ENCODE assay signal across 16 cellular contexts in genomic region chr3:187624588-187624987, GRCh38. TPM values are rescaled to one million over a fixed set of nuclear protein-coding genes. Genes with fewer than 3 reads are reported as not detected.
DNase-seq lines count a peak whose midpoint lies in the region; FAIRE-seq and TF ChIP-seq lines count a peak whose summit lies in the region.
"Had no signal": no experiment of that assay in that cellular context is flagged by ENCODE, and none has a peak within 500 bp of the region (broad histone marks: within the 10 kb centered on the region; RNA-seq: fewer than 3 reads in every experiment).

No MANE protein-coding gene starts in this region.

- H3K36me3 Mint-ChIP-seq in astrocyte (ENCODE audit: low read depth, unreplicated experiment) (no peaks in the 10 kb centered on the region), H9 (ENCODE audit: insufficient read depth in 1 of 3, low read depth in 3 of 3) (peaks cover 0 to 1% (median 0%) of the 10 kb centered on the region in 3 experiments; a peak in 1 of 7 replicates)
- H3K36me3 Mint-ChIP-seq: CD4-positive, alpha-beta memory T cell had no signal

- no peak overlapping the region for H2BK20ac ChIP-seq in H9 (ENCODE audit: low read depth, low read length, poor library complexity, severe bottlenecking)

- H4K20me1 ChIP-seq in astrocyte (ENCODE audit: insufficient read depth, low read length) = no peaks in the 10 kb centered on the region
- no peaks in the 10 kb centered on the region for H4K20me1 ChIP-seq in H9 (ENCODE audit: control insufficient read depth, insufficient read depth, insufficient read length)
- H4K20me1 ChIP-seq: BLaER1 had no signal

- H3K27ac ChIP-seq in astrocyte (ENCODE audit: low read depth, low read length) (no peak overlapping the region), mesodermal cell (ENCODE audit: low read depth, low read length, severe bottlenecking) (peak overlapping the region; percentile 32), small intestine (ENCODE audit: low read depth in 1 of 2, low read length in 1 of 2) (no peak overlapping the region), H9 (ENCODE audit: insufficient read length, low read depth, low read length) (no peak overlapping the region)
- H3K27ac ChIP-seq: BLaER1 had no signal

- H3K4ac ChIP-seq in H9 (ENCODE audit: low read depth, low read length) = no peak overlapping the region

- H4K91ac ChIP-seq in H9 (ENCODE audit: insufficient read length, low read depth, low read length) = no peak overlapping the region

- H3K4me1 ChIP-seq in astrocyte (ENCODE audit: insufficient read depth, low read length) (no peaks in the 10 kb centered on the region), mesodermal cell (ENCODE audit: control insufficient read depth, insufficient read depth, low read length, poor library complexity, severe bottlenecking) (no peaks in the 10 kb centered on the region), small intestine (ENCODE audit: control insufficient read depth in 2 of 2, insufficient read depth in 1 of 2, low read depth in 1 of 2, low read length in 1 of 2) (no peaks in the 10 kb centered on the region), H9 (ENCODE audit: insufficient read depth, low read length) (peaks cover 5% of the 10 kb centered on the region; the same call in 1 of the 2 replicates)
- H3K4me1 ChIP-seq: BLaER1 had no signal

- H3K4me2 ChIP-seq in astrocyte (ENCODE audit: low read length) = no peak overlapping the region
- no peak overlapping the region for H3K4me2 ChIP-seq in H9 (ENCODE audit: insufficient read depth, insufficient read length, low read length)
- H3K4me2 ChIP-seq: BLaER1 had no signal

- H3K4me3 Mint-ChIP-seq in astrocyte (ENCODE audit: unreplicated experiment) (no peak overlapping the region), H9 (no peak overlapping the region)
- H3K4me3 Mint-ChIP-seq: CD4-positive, alpha-beta memory T cell had no signal

- peak; percentile 55 for DNase-seq in AG10803 (ENCODE audit: low read depth)
- peak; percentile 21 for DNase-seq in HCEC 1CT
- DNase-seq in astrocyte (ENCODE audit: low read depth) = peak; percentile 12
- no peak for DNase-seq in RPMI8226
- no peak for DNase-seq in small intestine
- DNase-seq in H9 = no peak
- DNase-seq: CD4-positive, alpha-beta memory T cell; NCI-H1105; NCI-H1694; NCI-H2081 treated with DMSO at 0.1 percent for 48 hours; SIG-M5 had no signal

- no peak overlapping the region for H2BK12ac ChIP-seq in H9 (ENCODE audit: insufficient read length, low read depth, low read length)

- no peak overlapping the region for H3T11ph ChIP-seq in H9 (ENCODE audit: low read length)

- H3K9me3 ChIP-seq in astrocyte (ENCODE audit: insufficient read depth, low read depth, low read length) (no peaks in the 10 kb centered on the region), mesodermal cell (ENCODE audit: control insufficient read depth, low read length) (no peaks in the 10 kb centered on the region), small intestine (ENCODE audit: control insufficient read depth, low read depth) (no peaks in the 10 kb centered on the region), H9 (ENCODE audit: control insufficient read depth, low read depth, low read length) (no peaks in the 10 kb centered on the region)
- H3K9me3 ChIP-seq: BLaER1 had no signal

- FAIRE-seq in astrocyte (lab: Jason Lieb, UNC) (no peak), small intestine (lab: Jason Lieb, UNC) (no peak)

- H2BK120ac ChIP-seq in H9 (ENCODE audit: low read depth, low read length, poor library complexity, severe bottlenecking) = no peak overlapping the region

- no peak overlapping the region for H4K8ac ChIP-seq in H9 (replicated peaks; ENCODE audit: insufficient read length, low read depth, low read length)

- no peak overlapping the region for H3K23ac ChIP-seq in H9 (ENCODE audit: insufficient read length, low read depth, low read length)

- H3K4me1 Mint-ChIP-seq in astrocyte (ENCODE audit: low read depth, unreplicated experiment) (peaks cover 2% of the 10 kb centered on the region), H9 (peaks cover 26 to 32% of the 10 kb centered on the region in 2 experiments)
- H3K4me1 Mint-ChIP-seq: CD4-positive, alpha-beta memory T cell had no signal

- H3K36me3 ChIP-seq in astrocyte (ENCODE audit: insufficient read depth, low read length) (no peaks in the 10 kb centered on the region), mesodermal cell (ENCODE audit: control insufficient read depth, insufficient read depth, low read length) (no peaks in the 10 kb centered on the region), small intestine (ENCODE audit: control insufficient read depth in 2 of 2, insufficient read depth in 2 of 2, low read length in 2 of 2) (no peaks in the 10 kb centered on the region)
- H3K36me3 ChIP-seq: BLaER1 had no signal

- H3K18ac ChIP-seq in H9 (ENCODE audit: insufficient read length, low read depth, low read length) = no peak overlapping the region

- TF ChIP-seq CTCF in AG10803 (conservative IDR thresholded peaks at IDR 0.05; ENCODE audit: low read length) = no peak
- TF ChIP-seq CTCF in astrocyte (IDR thresholded peaks at IDR 0.05; ENCODE audit: insufficient read depth, low read depth, low read length) = no peak
- no peak for TF ChIP-seq CTCF in H9 (conservative IDR thresholded peaks at IDR 0.05)

- H3K27me3 Mint-ChIP-seq in astrocyte (ENCODE audit: low read depth, unreplicated experiment) (peaks cover 2% of the 10 kb centered on the region), H9 (ENCODE audit: low read depth) (peaks cover 52% of the 10 kb centered on the region)

- H3K27me3 ChIP-seq in astrocyte (ENCODE audit: insufficient read depth, low read length) (peaks cover 2% of the 10 kb centered on the region), small intestine (ENCODE audit: control insufficient read depth in 2 of 2, insufficient read depth in 2 of 2, low read length in 2 of 2) (no peaks in the 10 kb centered on the region), H9 (ENCODE audit: insufficient read depth, low read length) (peaks cover 15% of the 10 kb centered on the region)
- H3K27me3 ChIP-seq: BLaER1 had no signal

- no peak overlapping the region for H2AK5ac ChIP-seq in H9 (ENCODE audit: insufficient read length, low read length)

- no peaks in the 10 kb centered on the region for H3K9me3 Mint-ChIP-seq in astrocyte (ENCODE audit: unreplicated experiment)
- H3K9me3 Mint-ChIP-seq in H9 = no peaks in the 10 kb centered on the region

- no peak overlapping the region for H4K5ac ChIP-seq in H9 (ENCODE audit: insufficient read length, low read depth, low read length)

- H3K79me2 ChIP-seq in astrocyte (ENCODE audit: insufficient read depth, low read length) (no peaks in the 10 kb centered on the region), H9 (ENCODE audit: insufficient read depth, low read length) (no peaks in the 10 kb centered on the region)

- no peak overlapping the region for H3K27ac Mint-ChIP-seq in astrocyte (ENCODE audit: unreplicated experiment)
- no peak overlapping the region for H3K27ac Mint-ChIP-seq in H9
- H3K27ac Mint-ChIP-seq: CD4-positive, alpha-beta memory T cell had no signal

- no peak overlapping the region for H3K4me3 ChIP-seq in AG10803 (ENCODE audit: low read length)
- no peak overlapping the region for H3K4me3 ChIP-seq in astrocyte (ENCODE audit: insufficient read depth, low read depth, low read length)
- no peak overlapping the region for H3K4me3 ChIP-seq in mesodermal cell (ENCODE audit: extremely low read depth, insufficient read depth, low read length, poor library complexity, severe bottlenecking)
- no peak overlapping the region for H3K4me3 ChIP-seq in small intestine (ENCODE audit: low read depth in 1 of 2, low read length in 2 of 2)
- H3K4me3 ChIP-seq: BLaER1 had no signal

- H3K23me2 ChIP-seq in H9 (ENCODE audit: insufficient read length, low read depth, low read length, poor library complexity, severe bottlenecking) = no peaks in the 10 kb centered on the region

- H2BK15ac ChIP-seq in H9 (ENCODE audit: low read depth, low read length) = no peak overlapping the region

- H3K56ac ChIP-seq in H9 (ENCODE audit: insufficient read length, low read depth, low read length) = no peak overlapping the region

- WGBS in mesodermal cell (ENCODE audit: insufficient coverage in 2 of 2), 2 experiments = 98 to 100% methylated on average over 1 to 4 of the region's 4 CpGs
- 44 to 60% (median 52%) methylated on average over 4 of the region's 4 CpGs for WGBS in small intestine, 3 donors
- WGBS in H9 (ENCODE audit: extremely low coverage, insufficient read length, low lambda C conversion rate) = no CpG with 5 or more reads among the region's 4 CpGs

- H3K14ac ChIP-seq in H9 (ENCODE audit: insufficient read depth, low read length) = no peak overlapping the region

- no peak overlapping the region for H2BK5ac ChIP-seq in H9 (ENCODE audit: insufficient read length, low read length)

- H3K9ac ChIP-seq in astrocyte (ENCODE audit: low read length) = no peak overlapping the region
- H3K9ac ChIP-seq in H9 (ENCODE audit: extremely low read depth, insufficient read length, low read length) = no peak overlapping the region
- H3K9ac ChIP-seq: BLaER1 had no signal

- H2AFZ ChIP-seq in astrocyte (ENCODE audit: low read depth, low read length) (no peak overlapping the region), H9 (ENCODE audit: low read length) (no peak overlapping the region)

- H3K79me1 ChIP-seq in H9 (ENCODE audit: insufficient read depth, low read depth, low read length, poor library complexity, severe bottlenecking) = no peaks in the 10 kb centered on the region

RNA-seq across cellular contexts. Expression of gene SST, which starts 45.6 kb away (rescaled TPM):
- 0.77 TPM in 1 of 2 replicates, not detected in the other for total RNA-seq in astrocyte
- polyA plus RNA-seq in mesodermal cell (2013, experiment 1 of 2) = 23.7 TPM
- 30.0 TPM for polyA plus RNA-seq in mesodermal cell (2013, experiment 2 of 2)
- 100 to 1,000 TPM in 1 of 3 donors, 10 to 100 TPM in 2; 72.7 to 377 (median 87.8) TPM for polyA plus RNA-seq in small intestine
- total RNA-seq in H9 (2021) = not detected in 2 replicates
- total RNA-seq: A172; CD4-positive, alpha-beta memory T cell; OCI-LY7; RPMI7951 had no signal
- polyA plus RNA-seq: CD4-positive, alpha-beta memory T cell had no signal

Comparison
In these comparisons a context has a peak if more than half of its experiments do, and no peak if none do; other contexts are left out.
1. DNase-seq: peak in AG10803 (single experiment), HCEC 1CT (single experiment) and astrocyte (single experiment); none in RPMI8226 (single experiment), small intestine (single experiment) and H9 (single experiment).